12 cellular contexts compared by ENCODE assay signal in the genomic region with DNA sequence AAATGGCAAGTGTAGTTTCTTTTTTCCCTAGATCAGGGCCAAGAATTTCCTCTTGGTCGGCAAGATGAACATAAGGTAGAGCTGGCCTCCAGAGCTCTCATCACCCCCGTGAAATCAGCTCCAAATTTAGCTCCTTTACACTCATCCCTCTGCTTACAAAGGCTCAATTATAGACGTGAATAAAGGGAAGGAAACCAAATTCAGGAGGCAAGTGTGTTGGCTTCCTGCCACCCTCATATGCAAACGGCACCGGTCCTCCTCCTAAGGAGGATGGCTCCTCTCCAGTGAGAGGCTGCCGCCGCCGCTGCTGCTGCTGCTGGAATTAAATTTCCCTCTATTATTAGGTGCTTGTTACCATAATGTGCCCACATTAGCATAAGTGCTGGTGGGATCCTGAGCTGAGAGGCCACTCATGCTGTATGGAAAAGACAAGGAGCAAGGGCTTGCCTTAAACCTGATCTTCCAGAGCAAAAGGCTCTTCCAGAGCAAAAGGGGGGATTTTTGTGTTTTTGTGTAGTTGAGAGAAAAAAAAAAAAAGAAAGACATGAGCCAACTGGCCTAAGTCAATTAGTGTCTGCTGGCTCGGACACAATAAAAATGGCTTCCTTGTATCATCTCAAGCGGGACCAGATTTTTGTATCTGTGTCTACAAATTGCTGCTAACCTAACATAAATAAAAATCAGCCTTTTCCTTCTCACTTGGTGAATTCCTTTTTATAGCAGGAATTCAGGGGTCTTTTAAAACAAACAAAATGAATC.
A peak's percentile ranks its signal among the peaks of the same experiment; 100 is the strongest.
DNase-seq lines count a peak whose midpoint lies in the region; ATAC-seq, FAIRE-seq and TF ChIP-seq lines count a peak whose summit lies in the region.
"Had no signal": no experiment of that assay in that cellular context is flagged by ENCODE, and none has a peak within 500 bp of the region (broad histone marks: within the 10 kb centered on the region; RNA-seq: fewer than 3 reads in every experiment).

No MANE protein-coding gene starts in this region.

- no peak overlapping the region for H3K4me3 Mint-ChIP-seq in endothelial cell (ENCODE audit: unreplicated experiment)

- TF ChIP-seq CTCF in endothelial cell (IDR thresholded peaks at IDR 0.05; ENCODE audit: unreplicated experiment), result no peak
- TF ChIP-seq CTCF in sigmoid colon (IDR thresholded peaks at IDR 0.05), result no peak
- no peak for TF ChIP-seq CTCF in kidney (IDR thresholded peaks at IDR 0.05; ENCODE audit: borderline replicate concordance, extremely low read depth, insufficient read depth)

- no peak for TF ChIP-seq EP300 in sigmoid colon (IDR thresholded peaks at IDR 0.05)

- H3K36me3 ChIP-seq in sigmoid colon (no peaks in the 10 kb centered on the region), kidney (ENCODE audit: control insufficient read depth in 1 of 2, insufficient read depth in 2 of 2, low read length in 2 of 2) (no peaks in the 10 kb centered on the region)

- no peaks in the 10 kb centered on the region for H3K36me3 Mint-ChIP-seq in endothelial cell (ENCODE audit: low read depth, unreplicated experiment)

- no peak overlapping the region for H3K4me3 ChIP-seq in sigmoid colon
- no peak overlapping the region for H3K4me3 ChIP-seq in kidney (ENCODE audit: low read length in 2 of 2)
- H3K4me3 ChIP-seq: GM12878 had no signal

- no peak overlapping the region for H3K9ac ChIP-seq in kidney (ENCODE audit: low read length in 2 of 2)

- no peak for ATAC-seq in GM21528 (IDR thresholded peaks at IDR 0.05; ENCODE audit: low FRiP score, unreplicated experiment)
- ATAC-seq: GM12878; stimulated activated naive CD8-positive, alpha-beta T cell treated with anti-CD3 and anti-CD28 coated beads, Interleukin-15, Interleukin-2, amounts not matched to agents 100 U/mL and 50 U/mL, for 24 hours had no signal

- no peaks in the 10 kb centered on the region for H3K9me3 Mint-ChIP-seq in endothelial cell (ENCODE audit: unreplicated experiment)

- 42 to 73% methylated on average over 10 of the region's 10 CpGs for WGBS in sigmoid colon, 2 donors

- TF ChIP-seq POLR2A in sigmoid colon (IDR thresholded peaks at IDR 0.05), result no peak

- DNase-seq in NCI-H345 (lab: John Stamatoyannopoulos, UW) (peak; percentile 28), NCI-H345 treated with DMSO at 0.1 percent for 48 hours (lab: John Stamatoyannopoulos, UW; ENCODE audit: unreplicated experiment) (no peak), NCI-H446 (lab: John Stamatoyannopoulos, UW) (peak; percentile 92 to 97), endothelial cell (ENCODE audit: low spot score) (peak; percentile 14), sigmoid colon (peak; percentile 75), NCI-H226 (no peak), kidney (no peak)
- DNase-seq: activated naive CD4-positive, alpha-beta T cell; stimulated activated naive CD8-positive, alpha-beta T cell treated with anti-CD3 and anti-CD28 coated beads, Interleukin-15, Interleukin-2, amounts not matched to agents 100 U/mL and 50 U/mL, for 24 hours had no signal

- peaks cover 11% of the 10 kb centered on the region for H3K4me1 Mint-ChIP-seq in endothelial cell (ENCODE audit: unreplicated experiment)

- H3K27ac ChIP-seq in sigmoid colon, result peak overlapping the region in 2 of 4 donors; percentile 37 to 56
- H3K27ac ChIP-seq in kidney (ENCODE audit: low read depth in 2 of 2, low read length in 2 of 2), result no peak overlapping the region

- no peaks in the 10 kb centered on the region for H3K27me3 ChIP-seq in sigmoid colon

- intact Hi-C loops in sigmoid colon (cut with DNase I), result no loop called here
- intact Hi-C loops in kidney (cut with DNase I), result no loop called here

- peaks cover 1% of the 10 kb centered on the region for H3K27me3 Mint-ChIP-seq in endothelial cell (ENCODE audit: unreplicated experiment)

- no peak overlapping the region for H3K27ac Mint-ChIP-seq in endothelial cell (ENCODE audit: unreplicated experiment)

- H3K9me3 ChIP-seq in sigmoid colon (no peaks in the 10 kb centered on the region), kidney (ENCODE audit: control insufficient read depth in 1 of 2, low read length in 2 of 2) (no peaks in the 10 kb centered on the region)

- H3K4me1 ChIP-seq in sigmoid colon (peaks cover 0 to 11% (median 5%) of the 10 kb centered on the region in 4 donors), kidney (ENCODE audit: control insufficient read depth in 1 of 2, insufficient read depth in 1 of 2, low read depth in 1 of 2, low read length in 2 of 2) (no peaks in the 10 kb centered on the region)

- no peak for FAIRE-seq in kidney (lab: Jason Lieb, UNC)
- FAIRE-seq: endometrium, GM12878 had no signal

Comparison
In these comparisons a context has a peak if more than half of its experiments do, and no peak if none do; other contexts are left out.
1. DNase-seq: peak in NCI-H345 (single experiment), NCI-H446 (2 of 2), endothelial cell (single experiment) and sigmoid colon (single experiment); none in NCI-H345 treated with DMSO at 0.1 percent for 48 hours (single experiment), NCI-H226 (single experiment) and kidney (single experiment).